In the genomic region with DNA sequence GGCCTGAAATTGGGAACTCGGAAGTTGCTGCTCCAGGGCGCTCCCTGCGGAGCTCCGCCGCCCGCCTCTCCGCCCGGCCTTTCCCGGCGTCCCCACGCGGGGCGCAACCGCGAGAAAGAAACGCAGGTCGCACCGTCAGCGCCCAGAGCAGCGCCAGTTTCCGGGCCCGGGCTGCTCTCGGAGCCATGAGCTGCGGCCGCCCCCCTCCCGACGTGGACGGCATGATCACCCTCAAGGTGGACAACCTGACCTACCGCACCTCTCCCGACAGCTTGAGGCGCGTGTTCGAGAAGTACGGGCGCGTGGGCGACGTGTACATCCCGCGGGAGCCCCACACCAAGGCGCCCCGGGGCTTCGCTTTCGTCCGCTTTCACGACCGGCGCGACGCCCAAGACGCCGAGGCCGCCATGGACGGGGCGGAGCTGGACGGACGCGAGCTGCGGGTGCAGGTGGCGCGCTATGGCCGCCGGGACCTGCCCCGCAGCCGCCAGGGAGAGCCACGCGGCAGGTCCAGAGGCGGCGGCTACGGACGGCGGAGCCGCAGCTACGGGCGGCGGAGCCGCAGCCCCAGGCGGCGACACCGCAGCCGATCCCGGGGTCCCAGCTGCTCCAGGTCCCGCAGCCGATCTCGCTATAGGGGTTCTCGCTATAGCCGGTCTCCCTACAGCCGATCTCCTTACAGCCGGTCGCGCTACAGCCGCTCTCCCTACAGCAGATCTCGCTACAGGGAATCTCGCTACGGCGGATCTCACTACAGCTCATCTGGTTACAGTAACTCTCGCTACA, we compare ENCODE assay signal across 8 cellular contexts. TPM values are rescaled to one million over a fixed set of nuclear protein-coding genes. Genes with fewer than 3 reads are reported as not detected.
DNase-seq lines count a peak whose midpoint lies in the region; ATAC-seq and TF ChIP-seq lines count a peak whose summit lies in the region.

No MANE protein-coding gene starts in this region.

- TF ChIP-seq CTCF in IMR-90 (conservative IDR thresholded peaks at IDR 0.05; ENCODE audit: low read depth, low read length) = peak; percentile 65
- peak; percentile 58 for TF ChIP-seq CTCF in RWPE1 (conservative IDR thresholded peaks at IDR 0.05; ENCODE audit: low read depth)
- peak; percentile 63 to 79 for TF ChIP-seq CTCF in suprapubic skin (IDR thresholded peaks at IDR 0.05)

- no peaks in the 10 kb centered on the region for H3K9me3 ChIP-seq in IMR-90 (ENCODE audit: control insufficient read depth, insufficient read depth, low read length)
- no peaks in the 10 kb centered on the region for H3K9me3 ChIP-seq in neuronal stem cell (replicated peaks in 1 of 2; ENCODE audit: control insufficient read depth in 2 of 2, insufficient read depth in 1 of 2, low read depth in 1 of 2, low read length in 2 of 2)
- no peaks in the 10 kb centered on the region for H3K9me3 ChIP-seq in suprapubic skin

- peak overlapping the region; percentile 92 for H3K4ac ChIP-seq in IMR-90 (ENCODE audit: low read depth, low read length)
- H3K4ac ChIP-seq in neuronal stem cell (ENCODE audit: low read length) = no peak overlapping the region

- H3K36me3 ChIP-seq in IMR-90 (ENCODE audit: control insufficient read depth, insufficient read depth, low read length) = no peaks in the 10 kb centered on the region
- peaks cover 0 to 4% of the 10 kb centered on the region in 2 donors for H3K36me3 ChIP-seq in neuronal stem cell (replicated peaks in 1 of 2; ENCODE audit: control insufficient read depth in 2 of 2, insufficient read depth in 2 of 2, low read length in 2 of 2)
- no peaks in the 10 kb centered on the region for H3K36me3 ChIP-seq in suprapubic skin

- H3K4me2 ChIP-seq in IMR-90 (ENCODE audit: low read depth, low read length) = peak overlapping the region; percentile 98
- peak overlapping the region; percentile 72 for H3K4me2 ChIP-seq in neuronal stem cell (ENCODE audit: insufficient read depth, low read length, poor library complexity, severe bottlenecking)

- TF ChIP-seq POLR2A in IMR-90 (IDR thresholded peaks at IDR 0.05; ENCODE audit: low read depth, low read length) (peak; percentile 57), suprapubic skin (IDR thresholded peaks at IDR 0.05) (peak in 1 of 2 donors; percentile 72)

- no TSS peak for BruUV-seq in IMR-90 (replicated peaks; lab: Mats Ljungman, UMichigan)

- whole genome bisulfite sequencing in IMR-90 (ENCODE audit: extremely low coverage in 2 of 2, insufficient read length in 1 of 2), 2 experiments = 1% methylated on average over 75 of the region's 97 CpGs; no CpG with 5 or more reads in 1 of the 2 experiments
- WGBS in neuronal stem cell (ENCODE audit: extremely low coverage in 2 of 2, insufficient read length in 2 of 2, insufficient replicate concordance in 1 of 2), 2 donors = no CpG with 5 or more reads among the region's 97 CpGs
- 0% methylated on average over 20 of the region's 97 CpGs for WGBS in suprapubic skin

- H3K23ac ChIP-seq in IMR-90 (ENCODE audit: low read depth, low read length) (peak overlapping the region; percentile 93), neuronal stem cell (ENCODE audit: low read depth, low read length, poor library complexity) (peak overlapping the region; percentile 93)

- DNase-seq in Daoy (ENCODE audit: low read depth) (peak; percentile 83), IMR-90 (peak; percentile 72), RWPE1 (ENCODE audit: low spot score) (peak; percentile 51), activated gamma-delta T cell treated with Interleukin-2 at 50 U/mL for 16 hours (peak; percentile 66), foreskin melanocyte (peak; percentile 66), neuronal stem cell (ENCODE audit: low spot score) (peak; percentile 65), suprapubic skin (ENCODE audit: low spot score in 2 of 2) (peak; percentile 89 to 91)

- H3K4me3 ChIP-seq in IMR-90 (ENCODE audit: insufficient read depth, low read depth, low read length) (peak overlapping the region; percentile 91), neuronal stem cell (ENCODE audit: low read length in 2 of 2) (peak overlapping the region; percentile 93), suprapubic skin (peak overlapping the region; percentile 97)

- H4K20me1 ChIP-seq in IMR-90 (ENCODE audit: insufficient read depth, low read length) = no peaks in the 10 kb centered on the region

- H2AK9ac ChIP-seq in IMR-90 (replicated peaks; ENCODE audit: low read depth, low read length, poor library complexity) = peak overlapping the region; percentile 88

- no peaks in the 10 kb centered on the region for H3K9me1 ChIP-seq in IMR-90 (ENCODE audit: insufficient read depth, low read length)

- H3K14ac ChIP-seq in IMR-90 (replicated peaks; ENCODE audit: low read depth, low read length) (peak overlapping the region; percentile 96), neuronal stem cell (ENCODE audit: low read length) (peak overlapping the region; percentile 90)

- intact Hi-C loops in IMR-90 (cut with micrococcal nuclease) = loop anchor here (5.0 kb wide), 3 partner anchors 95 to 1360 kb away; a partner anchor contains a TSS

- POLR2A ChIA-PET in IMR-90 (lab: Charles Lee; ENCODE audit: unreplicated experiment) (interaction anchor here (0.5 to 0.7 kb wide), 3 partner anchors 51 to 1357 kb away, joined by 3 to 4 read pairs (median 3); no protein-coding TSS in a partner anchor), RWPE1 (lab: Yijun Ruan, JAX; ENCODE audit: low non-redundant PET) (interaction anchor here (0.6 to 1.8 kb wide), 9 partner anchors 15 to 506 kb away, joined by 3 to 6 read pairs (median 3); a partner anchor contains a TSS)

- H2BK20ac ChIP-seq in IMR-90 (ENCODE audit: low read depth, low read length) = 0 out of 2 replicates have a peak overlapping the region, but pooled peaks have one; percentile 9

- peak overlapping the region; percentile 91 for H2BK5ac ChIP-seq in IMR-90 (ENCODE audit: low read depth, low read length, poor library complexity, severe bottlenecking)
- H2BK5ac ChIP-seq in neuronal stem cell (ENCODE audit: low read length) = no peak overlapping the region

- no peaks in the 10 kb centered on the region for H3K27me3 ChIP-seq in IMR-90 (ENCODE audit: control insufficient read depth, insufficient read depth, low read length)
- no peaks in the 10 kb centered on the region for H3K27me3 ChIP-seq in neuronal stem cell (ENCODE audit: control insufficient read depth in 3 of 3, insufficient read depth in 3 of 3, low read depth in 1 of 3, low read length in 3 of 3)
- no peaks in the 10 kb centered on the region for H3K27me3 ChIP-seq in suprapubic skin

- H2AFZ ChIP-seq in IMR-90 (replicated peaks; ENCODE audit: low read length, poor library complexity) (peak overlapping the region; percentile 99), neuronal stem cell (ENCODE audit: low read length) (peak overlapping the region; percentile 96)

- dilution Hi-C loops in IMR-90 (cut with HindIII; ENCODE audit: low sequenced_read_pairs, unreplicated experiment) = no loop called here

- H2BK15ac ChIP-seq in IMR-90 (ENCODE audit: low read depth, low read length) (peak overlapping the region; percentile 57; the same call in 1 of the 3 replicates), neuronal stem cell (ENCODE audit: low read length) (peak overlapping the region; percentile 77)

- peak overlapping the region; percentile 94 for H4K5ac ChIP-seq in IMR-90 (ENCODE audit: low read depth, low read length)

- no peak overlapping the region; the same call in 1 of the 2 replicates for H2AK5ac ChIP-seq in IMR-90 (ENCODE audit: low read depth, low read length)
- H2AK5ac ChIP-seq in neuronal stem cell (ENCODE audit: low read depth, low read length) = no peak overlapping the region

- no peak for TF ChIP-seq EP300 in suprapubic skin (IDR thresholded peaks at IDR 0.05)

- H4K91ac ChIP-seq in IMR-90 (ENCODE audit: insufficient read depth, low read depth, low read length) (peak overlapping the region; percentile 57), neuronal stem cell (ENCODE audit: low read depth, low read length, poor library complexity) (no peak overlapping the region)

- H2BK120ac ChIP-seq in IMR-90 (ENCODE audit: low read depth, low read length) (peak overlapping the region; percentile 74), neuronal stem cell (ENCODE audit: low read depth, low read length) (no peak overlapping the region)

- H3K79me1 ChIP-seq in IMR-90 (ENCODE audit: low read depth in 1 of 2, low read length in 2 of 2) (peaks cover 9 to 22% of the 10 kb centered on the region in 2 experiments; a peak in 2 of 4 replicates), neuronal stem cell (ENCODE audit: low read depth, low read length) (no peaks in the 10 kb centered on the region)

- ATAC-seq in GM21529 (IDR thresholded peaks at IDR 0.05; ENCODE audit: unreplicated experiment) = peak; percentile 65
- peak; percentile 90 for ATAC-seq in IMR-90 (ENCODE audit: low read depth)

- H3K18ac ChIP-seq in IMR-90 (ENCODE audit: low read depth, low read length) = peak overlapping the region; percentile 64
- H3K18ac ChIP-seq in neuronal stem cell (ENCODE audit: low read length) = peak overlapping the region; percentile 92

- H2BK12ac ChIP-seq in neuronal stem cell (ENCODE audit: low read length) = no peak overlapping the region

- H3K4me1 ChIP-seq in IMR-90 (ENCODE audit: control insufficient read depth, insufficient read depth, low read length) (no peaks in the 10 kb centered on the region), neuronal stem cell (ENCODE audit: control insufficient read depth in 2 of 2, insufficient read depth in 1 of 2, low read depth in 1 of 2, low read length in 2 of 2) (peaks cover 0 to 7% of the 10 kb centered on the region in 2 donors), suprapubic skin (peaks cover 27% of the 10 kb centered on the region)

- TF ChIP-seq RAD21 in IMR-90 (IDR thresholded peaks at IDR 0.05; ENCODE audit: low read length) = peak; percentile 24; the same call in 1 of the 2 replicates

- in situ Hi-C loops in IMR-90 (cut with MboI; ENCODE audit: low sequenced_read_pairs) = loop anchor here (25.0 kb wide), 1 partner anchor 1370 kb away; no protein-coding TSS in a partner anchor

- H3K9ac ChIP-seq in IMR-90 (ENCODE audit: low read depth, low read length) (peak overlapping the region; percentile 93), neuronal stem cell (ENCODE audit: low read depth, low read length, poor library complexity) (peak overlapping the region; percentile 82)

- H4K8ac ChIP-seq in IMR-90 (ENCODE audit: low read depth in 2 of 2, low read length in 2 of 2) = peak overlapping the region; percentile 86 to 91
- no peak overlapping the region for H4K8ac ChIP-seq in neuronal stem cell (ENCODE audit: low read depth, low read length)

- peak overlapping the region; percentile 63 for H3K56ac ChIP-seq in IMR-90 (ENCODE audit: extremely low read depth, insufficient read depth, low read length)

- peak overlapping the region; percentile 85 for H3K27ac ChIP-seq in IMR-90 (ENCODE audit: insufficient read depth, low read length)
- H3K27ac ChIP-seq in RWPE1 = peak overlapping the region; percentile 92
- peak overlapping the region; percentile 74 for H3K27ac ChIP-seq in neuronal stem cell (replicated peaks; ENCODE audit: low read length)
- H3K27ac ChIP-seq in suprapubic skin = peak overlapping the region; percentile 98

- CTCF ChIA-PET in IMR-90 (lab: Yijun Ruan, JAX) = interaction anchor here (0.9 to 1.8 kb wide), 9 partner anchors 8 to 640 kb away, joined by 3 to 16 read pairs (median 3); no protein-coding TSS in a partner anchor
- CTCF ChIA-PET in RWPE1 (lab: Yijun Ruan, JAX) = interaction anchor here (0.6 to 1.2 kb wide), 7 partner anchors 11 to 169 kb away, joined by 3 to 5 read pairs (median 3); a partner anchor contains a TSS

RNA-seq across cellular contexts. Expression of a gene that starts 0.5 kb away (rescaled TPM):
- total RNA-seq in Daoy (2014; rRNA removed; shearing (Covaris generic)) = 11.1 and 25.1 TPM in 2 replicates
- 3.4 and 4.4 TPM in 2 replicates for total RNA-seq in IMR-90 (2012; rRNA removed)
- 11.3 and 14.3 TPM in 2 replicates for polyA plus RNA-seq in IMR-90 (2012; rRNA removed)
- polyA plus RNA-seq in IMR-90 (2012; cell fraction: cytosol; rRNA removed) = 5.6 and 7.5 TPM in 2 replicates
- polyA plus RNA-seq in IMR-90 (2012; cell fraction: nucleus; rRNA removed; ENCODE audit: low replicate concordance) = 3.0 and 6.5 TPM in 2 replicates
- polyA plus RNA-seq in neuronal stem cell (2013, experiment 1 of 2) = 14.8 TPM
- polyA plus RNA-seq in neuronal stem cell (2013, experiment 2 of 2) = 15.0 TPM
- 10 to 100 TPM; 31.7 to 37.4 (median 35.5) TPM for total RNA-seq in suprapubic skin

RNA-seq across cellular contexts. Expression of a gene that starts 18.0 kb away (rescaled TPM):
- not detected in 2 replicates for total RNA-seq in Daoy (2014; rRNA removed; shearing (Covaris generic))
- total RNA-seq in IMR-90 (2012; rRNA removed) = not detected in 2 replicates
- not detected in 2 replicates for polyA plus RNA-seq in IMR-90 (2012; rRNA removed)
- not detected in 2 replicates for polyA plus RNA-seq in IMR-90 (2012; cell fraction: cytosol; rRNA removed)
- polyA plus RNA-seq in IMR-90 (2012; cell fraction: nucleus; rRNA removed; ENCODE audit: low replicate concordance) = not detected in 2 replicates
- polyA plus RNA-seq in neuronal stem cell (2013, experiment 1 of 2) = not detected
- not detected for polyA plus RNA-seq in neuronal stem cell (2013, experiment 2 of 2)
- total RNA-seq in suprapubic skin = not detected

RNA-seq across cellular contexts. Expression of a gene that starts 22.4 kb away (rescaled TPM):
- total RNA-seq in Daoy (2014; rRNA removed; shearing (Covaris generic)) = 13.6 and 16.2 TPM in 2 replicates
- total RNA-seq in IMR-90 (2012; rRNA removed) (17.6 and 20.6 TPM in 2 replicates), suprapubic skin (10 to 100 TPM; 30.7 to 65.9 (median 49.4) TPM)
- 6.5 and 7.0 TPM in 2 replicates for polyA plus RNA-seq in IMR-90 (2012; rRNA removed)
- 3.4 and 3.7 TPM in 2 replicates for polyA plus RNA-seq in IMR-90 (2012; cell fraction: cytosol; rRNA removed)
- 1.2 and 2.1 TPM in 2 replicates for polyA plus RNA-seq in IMR-90 (2012; cell fraction: nucleus; rRNA removed; ENCODE audit: low replicate concordance)
- polyA plus RNA-seq in neuronal stem cell (2013, experiment 1 of 2) = 3.4 TPM
- 3.6 TPM for polyA plus RNA-seq in neuronal stem cell (2013, experiment 2 of 2)

RNA-seq across cellular contexts. Expression of a gene that starts 42.2 kb away (rescaled TPM):
- not detected in 2 replicates for total RNA-seq in Daoy (2014; rRNA removed; shearing (Covaris generic))
- total RNA-seq in IMR-90 (2012; rRNA removed) = not detected in 2 replicates
- polyA plus RNA-seq in IMR-90 (2012; rRNA removed) = not detected in 2 replicates
- not detected in 2 replicates for polyA plus RNA-seq in IMR-90 (2012; cell fraction: cytosol; rRNA removed)
- not detected in 2 replicates for polyA plus RNA-seq in IMR-90 (2012; cell fraction: nucleus; rRNA removed; ENCODE audit: low replicate concordance)
- polyA plus RNA-seq in neuronal stem cell (2013, experiment 1 of 2) = not detected
- polyA plus RNA-seq in neuronal stem cell (2013, experiment 2 of 2) = not detected
- total RNA-seq in suprapubic skin = not detected

Comparison
In these comparisons a context has a peak if more than half of its experiments do, and no peak if none do; other contexts are left out.
1. Peak in every context shown above with its lines: DNase-seq, ATAC-seq, H3K4me3 ChIP-seq and H3K27ac ChIP-seq.